1 cellular context compared by ENCODE assay signal in the genomic region with DNA sequence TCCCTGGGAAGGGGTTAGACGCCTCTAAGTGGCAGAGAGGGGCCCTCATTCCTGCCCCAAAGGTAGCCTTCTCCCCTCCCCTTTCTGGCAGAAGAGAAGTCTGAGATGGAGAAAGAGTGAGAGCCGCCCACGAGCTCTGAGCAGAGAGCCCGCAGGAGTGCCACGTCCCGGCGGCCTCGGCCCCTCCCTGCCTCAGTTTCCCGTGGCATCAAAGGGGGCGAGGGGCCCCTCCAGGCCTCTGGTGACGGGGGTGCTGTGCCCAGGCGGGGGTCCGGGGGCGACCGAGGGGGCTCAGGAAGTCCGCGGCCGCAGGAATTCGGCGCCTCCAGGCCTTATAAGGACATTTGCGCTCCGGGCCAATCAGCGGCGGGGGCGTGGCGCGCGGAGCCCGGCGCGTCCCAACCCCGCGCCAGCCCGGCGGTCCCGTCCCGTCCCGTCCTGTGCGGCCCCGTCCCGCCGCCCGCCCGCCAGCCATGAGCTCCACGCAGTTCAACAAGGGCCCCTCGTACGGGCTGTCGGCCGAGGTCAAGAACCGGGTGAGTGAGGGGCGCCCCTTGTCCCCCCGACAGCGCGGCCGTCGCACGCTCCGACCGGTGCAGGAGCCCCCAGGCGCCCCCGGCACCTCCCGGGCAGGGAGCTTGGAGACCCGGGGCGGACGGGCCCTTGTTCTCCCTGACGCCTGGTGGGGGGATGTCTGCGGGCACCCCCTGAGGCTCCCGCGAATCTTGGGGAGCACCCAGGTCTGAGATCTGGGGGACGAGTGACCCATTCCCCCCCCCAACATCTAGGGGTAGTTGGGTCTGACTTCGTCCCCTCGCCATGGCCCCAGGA.
A peak's percentile ranks its signal among the peaks of the same experiment; 100 is the strongest.
TF ChIP-seq lines count a peak whose summit lies in the region.

A gene (plus strand): TSS at position 420 of the 831 bp plus-strand sequence. CDS start 54 bp downstream, at position 474.

TF ChIP-seq in HEK293, 187 proteins besides CTCF, POLR2A, EP300 and RAD21 (continued from another document):
- TF ChIP-seq, protein P1, sequence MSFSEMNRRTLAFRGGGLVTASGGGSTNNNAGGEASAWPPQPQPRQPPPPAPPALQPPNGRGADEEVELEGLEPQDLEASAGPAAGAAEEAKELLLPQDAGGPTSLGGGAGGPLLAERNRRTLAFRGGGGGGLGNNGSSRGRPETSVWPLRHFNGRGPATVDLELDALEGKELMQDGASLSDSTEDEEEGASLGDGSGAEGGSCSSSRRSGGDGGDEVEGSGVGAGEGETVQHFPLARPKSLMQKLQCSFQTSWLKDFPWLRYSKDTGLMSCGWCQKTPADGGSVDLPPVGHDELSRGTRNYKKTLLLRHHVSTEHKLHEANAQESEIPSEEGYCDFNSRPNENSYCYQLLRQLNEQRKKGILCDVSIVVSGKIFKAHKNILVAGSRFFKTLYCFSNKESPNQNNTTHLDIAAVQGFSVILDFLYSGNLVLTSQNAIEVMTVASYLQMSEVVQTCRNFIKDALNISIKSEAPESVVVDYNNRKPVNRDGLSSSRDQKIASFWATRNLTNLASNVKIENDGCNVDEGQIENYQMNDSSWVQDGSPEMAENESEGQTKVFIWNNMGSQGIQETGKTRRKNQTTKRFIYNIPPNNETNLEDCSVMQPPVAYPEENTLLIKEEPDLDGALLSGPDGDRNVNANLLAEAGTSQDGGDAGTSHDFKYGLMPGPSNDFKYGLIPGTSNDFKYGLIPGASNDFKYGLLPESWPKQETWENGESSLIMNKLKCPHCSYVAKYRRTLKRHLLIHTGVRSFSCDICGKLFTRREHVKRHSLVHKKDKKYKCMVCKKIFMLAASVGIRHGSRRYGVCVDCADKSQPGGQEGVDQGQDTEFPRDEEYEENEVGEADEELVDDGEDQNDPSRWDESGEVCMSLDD (tag by site-specific recombination; IDR thresholded peaks at IDR 0.05): no peak; the same call in none of the 2 replicates
- TF ChIP-seq ZNF544 (tag by site-specific recombination; IDR thresholded peaks at IDR 0.05) (no peak), ZNF658 (tag by site-specific recombination; IDR thresholded peaks at IDR 0.05) (no peak), ZNF664 (tag by site-specific recombination; IDR thresholded peaks at IDR 0.05) (no peak), ZNF548 (tag by site-specific recombination; IDR thresholded peaks at IDR 0.05) (no peak), ZNF837 (tag by site-specific recombination; IDR thresholded peaks at IDR 0.05) (no peak), ZNF394 (tag by site-specific recombination; IDR thresholded peaks at IDR 0.05; ENCODE audit: borderline replicate concordance) (no peak), KLF10 (tag by site-specific recombination; IDR thresholded peaks at IDR 0.05) (peak; percentile 91), ZNF112 (tag by site-specific recombination; IDR thresholded peaks at IDR 0.05) (no peak), ZNF324 (tag by site-specific recombination; IDR thresholded peaks at IDR 0.05) (no peak), ZNF501 (tag by site-specific recombination; IDR thresholded peaks at IDR 0.05) (no peak), REPIN1 (tag by site-specific recombination; IDR thresholded peaks at IDR 0.05; ENCODE audit: low read depth) (no peak), ZNF701 (tag by site-specific recombination; IDR thresholded peaks at IDR 0.05) (no peak), ZNF747 (tag by site-specific recombination; IDR thresholded peaks at IDR 0.05) (no peak), ZNF549 (tag by site-specific recombination; IDR thresholded peaks at IDR 0.05) (no peak), ZEB2 (tag by site-specific recombination; IDR thresholded peaks at IDR 0.05) (0 out of 2 replicates have a peak, but pooled peaks have one; percentile 49), ZBTB1 (tag by site-specific recombination; IDR thresholded peaks at IDR 0.05) (no peak)
- TF ChIP-seq, protein P2, sequence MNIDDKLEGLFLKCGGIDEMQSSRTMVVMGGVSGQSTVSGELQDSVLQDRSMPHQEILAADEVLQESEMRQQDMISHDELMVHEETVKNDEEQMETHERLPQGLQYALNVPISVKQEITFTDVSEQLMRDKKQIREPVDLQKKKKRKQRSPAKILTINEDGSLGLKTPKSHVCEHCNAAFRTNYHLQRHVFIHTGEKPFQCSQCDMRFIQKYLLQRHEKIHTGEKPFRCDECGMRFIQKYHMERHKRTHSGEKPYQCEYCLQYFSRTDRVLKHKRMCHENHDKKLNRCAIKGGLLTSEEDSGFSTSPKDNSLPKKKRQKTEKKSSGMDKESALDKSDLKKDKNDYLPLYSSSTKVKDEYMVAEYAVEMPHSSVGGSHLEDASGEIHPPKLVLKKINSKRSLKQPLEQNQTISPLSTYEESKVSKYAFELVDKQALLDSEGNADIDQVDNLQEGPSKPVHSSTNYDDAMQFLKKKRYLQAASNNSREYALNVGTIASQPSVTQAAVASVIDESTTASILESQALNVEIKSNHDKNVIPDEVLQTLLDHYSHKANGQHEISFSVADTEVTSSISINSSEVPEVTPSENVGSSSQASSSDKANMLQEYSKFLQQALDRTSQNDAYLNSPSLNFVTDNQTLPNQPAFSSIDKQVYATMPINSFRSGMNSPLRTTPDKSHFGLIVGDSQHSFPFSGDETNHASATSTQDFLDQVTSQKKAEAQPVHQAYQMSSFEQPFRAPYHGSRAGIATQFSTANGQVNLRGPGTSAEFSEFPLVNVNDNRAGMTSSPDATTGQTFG (tag by site-specific recombination; IDR thresholded peaks at IDR 0.05; ENCODE audit: borderline replicate concordance): no peak
- TF ChIP-seq, protein P3, sequence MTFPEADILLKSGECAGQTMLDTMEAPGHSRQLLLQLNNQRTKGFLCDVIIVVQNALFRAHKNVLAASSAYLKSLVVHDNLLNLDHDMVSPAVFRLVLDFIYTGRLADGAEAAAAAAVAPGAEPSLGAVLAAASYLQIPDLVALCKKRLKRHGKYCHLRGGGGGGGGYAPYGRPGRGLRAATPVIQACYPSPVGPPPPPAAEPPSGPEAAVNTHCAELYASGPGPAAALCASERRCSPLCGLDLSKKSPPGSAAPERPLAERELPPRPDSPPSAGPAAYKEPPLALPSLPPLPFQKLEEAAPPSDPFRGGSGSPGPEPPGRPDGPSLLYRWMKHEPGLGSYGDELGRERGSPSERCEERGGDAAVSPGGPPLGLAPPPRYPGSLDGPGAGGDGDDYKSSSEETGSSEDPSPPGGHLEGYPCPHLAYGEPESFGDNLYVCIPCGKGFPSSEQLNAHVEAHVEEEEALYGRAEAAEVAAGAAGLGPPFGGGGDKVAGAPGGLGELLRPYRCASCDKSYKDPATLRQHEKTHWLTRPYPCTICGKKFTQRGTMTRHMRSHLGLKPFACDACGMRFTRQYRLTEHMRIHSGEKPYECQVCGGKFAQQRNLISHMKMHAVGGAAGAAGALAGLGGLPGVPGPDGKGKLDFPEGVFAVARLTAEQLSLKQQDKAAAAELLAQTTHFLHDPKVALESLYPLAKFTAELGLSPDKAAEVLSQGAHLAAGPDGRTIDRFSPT (tag by site-specific recombination; IDR thresholded peaks at IDR 0.05): no peak
TF ChIP-seq in HEK293: peak in this region for 32.
